In the genomic region with DNA sequence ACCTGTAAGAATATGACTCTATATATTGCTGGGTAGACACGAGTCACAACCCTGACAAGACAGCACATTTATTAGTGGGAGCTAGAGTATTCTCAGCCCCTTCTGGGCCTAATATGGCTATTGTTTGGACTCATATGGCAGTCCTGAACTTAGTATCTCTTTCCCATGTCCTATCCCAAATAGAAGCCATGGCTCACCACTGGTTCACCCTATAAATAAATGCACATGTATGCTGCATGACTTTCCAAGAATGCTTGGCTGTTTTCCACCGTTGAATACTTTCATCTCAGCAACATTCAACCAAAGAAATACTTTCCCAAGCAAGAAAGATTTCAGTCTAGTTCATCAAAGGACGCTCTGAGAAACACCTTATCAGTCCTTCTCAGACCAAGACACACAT, we compare ENCODE assay signal across 24 cellular contexts. TPM values are rescaled to one million over a fixed set of nuclear protein-coding genes. Genes with fewer than 3 reads are reported as not detected.
DNase-seq lines count a peak whose midpoint lies in the region; ATAC-seq and TF ChIP-seq lines count a peak whose summit lies in the region.
"Had no signal": no experiment of that assay in that cellular context is flagged by ENCODE, and none has a peak within 500 bp of the region (broad histone marks: within the 10 kb centered on the region; RNA-seq: fewer than 3 reads in every experiment).

No MANE protein-coding gene starts in this region.

- H3K4me1 ChIP-seq in heart right ventricle, result peaks cover 0 to 13% (median 0%) of the 10 kb centered on the region in 9 donors
- H3K4me1 ChIP-seq: BLaER1 had no signal

- DNase-seq in heart right ventricle, result peak in 1 of 2 donors; percentile 7
- DNase-seq in Right ventricle myocardium inferior (ENCODE audit: missing footprints), result no peak
- peak; percentile 36 for DNase-seq in astrocyte of the hippocampus (ENCODE audit: low read depth, low spot score)
- DNase-seq in left ventricle myocardium superior, result no peak
- no peak for DNase-seq in NCI-H2196 treated with DMSO at 0.1 percent for 48 hours (lab: John Stamatoyannopoulos, UW; ENCODE audit: unreplicated experiment)
- DNase-seq: CD4-positive, CD25-positive, alpha-beta regulatory T cell; DMS153; DND-41; HCEC 1CT; MM.1S; NCI-H2029 treated with DMSO at 0.1 percent for 48 hours; NCI-H2227 treated with DMSO at 0.1 percent for 48 hours; NCI-H526 treated with DMSO at 0.1 percent for 48 hours; PC-9; SHP77 had no signal

- peak overlapping the region in 5 of 10 donors; percentile 46 to 68 (median 60) for H3K27ac ChIP-seq in heart right ventricle
- H3K27ac ChIP-seq: BLaER1, KMS-11, PC-9 had no signal

- H3K27me3 ChIP-seq in heart right ventricle, result no peaks in the 10 kb centered on the region
- H3K27me3 ChIP-seq: BLaER1 had no signal

- no peaks in the 10 kb centered on the region for H3K9me3 ChIP-seq in heart right ventricle
- H3K9me3 ChIP-seq: BLaER1 had no signal

- H3K36me3 ChIP-seq in heart right ventricle, result no peaks in the 10 kb centered on the region
- H3K36me3 ChIP-seq: BLaER1 had no signal

- no peak overlapping the region for H3K4me3 ChIP-seq in heart right ventricle
- H3K4me3 ChIP-seq: BLaER1, PC-9 had no signal

- ATAC-seq in heart right ventricle (peak in 5 of 8 donors; percentile 25 to 77 (median 58)), Right ventricle myocardium inferior (no peak), left ventricle myocardium superior (peak; percentile 60), HG03565 (IDR thresholded peaks at IDR 0.05; ENCODE audit: unreplicated experiment) (no peak), GM18868 (IDR thresholded peaks at IDR 0.05; ENCODE audit: unreplicated experiment) (no peak)

- intact Hi-C loops in heart right ventricle (cut with DNase I), result loop anchor here in 1 of 10 donors (10.0 kb wide), 1 partner anchor 1196 kb away; no protein-coding TSS in a partner anchor
- intact Hi-C loops in Right ventricle myocardium inferior (cut with DNase I), result no loop called here
- intact Hi-C loops in left ventricle myocardium superior (cut with micrococcal nuclease), result no loop called here

- WGBS in heart right ventricle, 2 donors, result 35 to 48% methylated on average over 3 of the region's 3 CpGs

- TF ChIP-seq CTCF in heart right ventricle (IDR thresholded peaks at IDR 0.05), result no peak

RNA-seq across cellular contexts. Expression of gene SMPX, which starts 36.7 kb away (rescaled TPM):
- total RNA-seq in heart right ventricle, result 100 to 1,000 TPM; 525 to 894 (median 704) TPM
- polyA plus RNA-seq in heart right ventricle, result 100 to 1,000 TPM; 171 to 436 TPM
- 661 TPM for total RNA-seq in Right ventricle myocardium inferior
- total RNA-seq in left ventricle myocardium superior, result 622 TPM
- total RNA-seq: A172; CD4-positive, CD25-positive, alpha-beta regulatory T cell; H1; NCI-H460; PC-9; RPMI7951 had no signal
- polyA plus RNA-seq: CD4-positive, CD25-positive, alpha-beta regulatory T cell; H1; IgD-negative memory B cell had no signal

Comparison
In these comparisons a context has a peak if more than half of its experiments do, and no peak if none do; other contexts are left out.
1. ATAC-seq: peak in heart right ventricle (5 of 8) and left ventricle myocardium superior (single experiment); none in Right ventricle myocardium inferior (single experiment), HG03565 (single experiment) and GM18868 (single experiment).